13 cellular contexts compared by ENCODE assay signal in genomic region chr7:49324707-49325106, GRCh38.
DNase-seq lines count a peak whose midpoint lies in the region; ATAC-seq and TF ChIP-seq lines count a peak whose summit lies in the region.
"Had no signal": no experiment of that assay in that cellular context is flagged by ENCODE, and none has a peak within 500 bp of the region (broad histone marks: within the 10 kb centered on the region; RNA-seq: fewer than 3 reads in every experiment).

No MANE protein-coding gene starts in this region.

- H3K9me2 ChIP-seq in GM23338 (ENCODE audit: insufficient read depth): no peaks in the 10 kb centered on the region

- in situ Hi-C loops in ACHN (cut with HindIII; ENCODE audit: low pct_ligation_motif_present, low pct_unique_long_range_greater_than_20kb, low sequenced_read_pairs): no loop called here
- in situ Hi-C loops in Panc1 (cut with HindIII; ENCODE audit: low pct_unique_long_range_greater_than_20kb, low sequenced_read_pairs): no loop called here

- intact Hi-C loops in Panc1 (cut with micrococcal nuclease; ENCODE audit: unreplicated experiment): no loop called here

- H3K27ac ChIP-seq in GM23338 (ENCODE audit: low read depth) (no peak overlapping the region), Panc1 (ENCODE audit: low read length) (no peak overlapping the region)

- H3K27me3 ChIP-seq in GM23338 (ENCODE audit: insufficient read depth) (no peaks in the 10 kb centered on the region), Panc1 (ENCODE audit: control insufficient read depth, insufficient read depth, low read length) (no peaks in the 10 kb centered on the region)

- no peaks in the 10 kb centered on the region for H4K20me1 ChIP-seq in GM23338 (replicated peaks; ENCODE audit: insufficient read depth)

- H3K9me3 ChIP-seq in Panc1 (ENCODE audit: control insufficient read depth, insufficient read depth, low read depth, low read length): no peaks in the 10 kb centered on the region; the same call in 1 of the 2 replicates

- H3F3A ChIP-seq in GM23338 (replicated peaks; ENCODE audit: low read depth): no peaks in the 10 kb centered on the region

- no peaks in the 10 kb centered on the region for H3K79me2 ChIP-seq in GM23338 (replicated peaks; ENCODE audit: insufficient read depth)

- DNase-seq in ACHN (peak; percentile 48), GM23338 (ENCODE audit: low spot score) (peak; percentile 13), Panc1 (ENCODE audit: low read depth, low spot score) (peak; percentile 7), fibroblast of pulmonary artery (ENCODE audit: low read depth) (peak; percentile 11), pons (ENCODE audit: low spot score) (no peak), NCI-H510A treated with DMSO at 0.1 percent for 48 hours (lab: John Stamatoyannopoulos, UW) (no peak)
- DNase-seq in stimulated activated naive CD8-positive, alpha-beta T cell treated with anti-CD3 and anti-CD28 coated beads, Interleukin-15, Interleukin-2, amounts not matched to agents 100 U/mL and 50 U/mL, for 24 hours: no peak
- DNase-seq: activated CD4-positive, alpha-beta T cell treated with anti-CD3 and anti-CD28 coated beads for 48 hours; NCI-H1105; stimulated activated CD4-positive, alpha-beta T cell treated with anti-CD3 and anti-CD28 coated beads, Interleukin-4, amount 100 ng/mL, for 1 hour; stimulated activated naive B cell treated with anti-CD40 and anti-IgM and Interleukin-4, amounts not matched to agents 10 μg/mL and 1 μg/mL and 100 μg/mL, for 72 hours had no signal

- H3K4me1 ChIP-seq in GM23338 (ENCODE audit: insufficient read depth) (no peaks in the 10 kb centered on the region), Panc1 (ENCODE audit: control insufficient read depth, insufficient read depth, low read length) (no peaks in the 10 kb centered on the region)

- no TSS peak for BruUV-seq in Panc1 (replicated peaks; lab: Mats Ljungman, UMichigan)

- no peak overlapping the region for H2AFZ ChIP-seq in GM23338

- H3K27ac Mint-ChIP-seq in GM23338: no peak overlapping the region
- H3K27ac Mint-ChIP-seq: activated T-helper 1 cell treated with anti-CD3 and anti-CD28 coated beads, Interleukin-12 subunit alpha, Interleukin-12 subunit beta, Interleukin-2, Interleukin-4 antibody, amounts not matched to agents 30 ng/mL and 10 ng/mL and 1 ng/mL, durations not matched to agents 14 hours and 24 hours and 36 hours; stimulated activated naive B cell treated with anti-CD40 and anti-IgM and Interleukin-4, amounts not matched to agents 10 μg/mL and 1 μg/mL and 100 μg/mL, for 72 hours had no signal

- H3K4me1 Mint-ChIP-seq in GM23338: peaks cover 3% of the 10 kb centered on the region; the same call in 1 of the 3 replicates
- H3K4me1 Mint-ChIP-seq: stimulated activated naive B cell treated with anti-CD40 and anti-IgM and Interleukin-4, amounts not matched to agents 10 μg/mL and 1 μg/mL and 100 μg/mL, for 72 hours had no signal

- H3K4me3 Mint-ChIP-seq in GM23338: no peak overlapping the region
- H3K4me3 Mint-ChIP-seq: activated T-helper 1 cell treated with anti-CD3 and anti-CD28 coated beads, Interleukin-12 subunit alpha, Interleukin-12 subunit beta, Interleukin-2, Interleukin-4 antibody, amounts not matched to agents 30 ng/mL and 10 ng/mL and 1 ng/mL, durations not matched to agents 14 hours and 24 hours and 36 hours; stimulated activated naive B cell treated with anti-CD40 and anti-IgM and Interleukin-4, amounts not matched to agents 10 μg/mL and 1 μg/mL and 100 μg/mL, for 72 hours had no signal

- CTCF ChIA-PET in Panc1 (lab: Charles Lee): interaction anchor here (0.5 kb wide), 1 partner anchor 629 kb away, joined by 3 read pairs; no protein-coding TSS in a partner anchor

- no peaks in the 10 kb centered on the region for H3K27me3 Mint-ChIP-seq in GM23338 (ENCODE audit: insufficient read depth, low read depth, poor library complexity)
- H3K27me3 Mint-ChIP-seq: stimulated activated naive B cell treated with anti-CD40 and anti-IgM and Interleukin-4, amounts not matched to agents 10 μg/mL and 1 μg/mL and 100 μg/mL, for 72 hours had no signal

- no peak overlapping the region for H3K4me3 ChIP-seq in GM23338
- H3K4me3 ChIP-seq in Panc1 (ENCODE audit: low read depth in 2 of 2, low read length in 2 of 2): no peak overlapping the region
- no peak overlapping the region for H3K4me3 ChIP-seq in fibroblast of pulmonary artery (replicated peaks; ENCODE audit: low read depth, low read length)

- H3K36me3 ChIP-seq in GM23338 (ENCODE audit: insufficient read depth) (no peaks in the 10 kb centered on the region), Panc1 (ENCODE audit: control insufficient read depth, insufficient read depth, low read length) (no peaks in the 10 kb centered on the region)

- TF ChIP-seq CTCF in GM23338 (conservative IDR thresholded peaks at IDR 0.05; ENCODE audit: low read depth in 2 of 2) (peak in 1 of 2 experiments; percentile 56; a peak in 3 of 4 replicates), Panc1 (IDR thresholded peaks at IDR 0.05) (peak; percentile 42), fibroblast of pulmonary artery (IDR thresholded peaks at IDR 0.05; ENCODE audit: low read length, missing control alignments) (no peak)

- POLR2A ChIA-PET in Panc1 (lab: Charles Lee): no interaction called here

- no peak overlapping the region for H3K4me2 ChIP-seq in GM23338

- H3K36me3 Mint-ChIP-seq in GM23338 (ENCODE audit: low read depth): no peaks in the 10 kb centered on the region
- H3K36me3 Mint-ChIP-seq: stimulated activated naive B cell treated with anti-CD40 and anti-IgM and Interleukin-4, amounts not matched to agents 10 μg/mL and 1 μg/mL and 100 μg/mL, for 72 hours had no signal

- no peaks in the 10 kb centered on the region for H3K9me3 Mint-ChIP-seq in GM23338
- H3K9me3 Mint-ChIP-seq: activated T-helper 1 cell treated with anti-CD3 and anti-CD28 coated beads, Interleukin-12 subunit alpha, Interleukin-12 subunit beta, Interleukin-2, Interleukin-4 antibody, amounts not matched to agents 30 ng/mL and 10 ng/mL and 1 ng/mL, durations not matched to agents 14 hours and 24 hours and 36 hours had no signal

- no peak for ATAC-seq in GM23338
- ATAC-seq in Panc1: no peak
- ATAC-seq in SK-N-SH treated with all-trans-retinoic acid at 6 μM for 48 hours: no peak
- ATAC-seq in stimulated activated naive CD8-positive, alpha-beta T cell treated with anti-CD3 and anti-CD28 coated beads, Interleukin-15, Interleukin-2, amounts not matched to agents 100 U/mL and 50 U/mL, for 24 hours: no peak
- ATAC-seq: stimulated activated naive B cell treated with anti-CD40 and anti-IgM and Interleukin-4, amounts not matched to agents 10 μg/mL and 1 μg/mL and 100 μg/mL, for 72 hours had no signal

TF ChIP-seq in GM23338, 12 proteins besides CTCF, POLR2A, EP300 and RAD21 (continues in another document):
- TF ChIP-seq NANOG (IDR thresholded peaks at IDR 0.05; ENCODE audit: borderline replicate concordance): no peak
- no peak for TF ChIP-seq CREB1 (CRISPR knock-in tag; IDR thresholded peaks at IDR 0.05; ENCODE audit: low read depth)
- no peak for TF ChIP-seq ETS1 (IDR thresholded peaks at IDR 0.05)

TF ChIP-seq in SK-N-SH treated with all-trans-retinoic acid at 6 μM for 48 hours, 23 proteins besides CTCF, POLR2A, EP300 and RAD21 (continues in another document):
- no peak for TF ChIP-seq TSHZ2 (CRISPR knock-in tag; IDR thresholded peaks at IDR 0.05)
- TF ChIP-seq GLIS3 (CRISPR knock-in tag; IDR thresholded peaks at IDR 0.05): no peak
- TF ChIP-seq POU6F1 (CRISPR knock-in tag; IDR thresholded peaks at IDR 0.05; ENCODE audit: borderline replicate concordance, low read depth): no peak

Comparison
In these comparisons a context has a peak if more than half of its experiments do, and no peak if none do; other contexts are left out.
1. DNase-seq: peak in ACHN (single experiment), GM23338 (single experiment), Panc1 (single experiment) and fibroblast of pulmonary artery (single experiment); none in pons (single experiment), stimulated activated naive CD8-positive, alpha-beta T cell treated with anti-CD3 and anti-CD28 coated beads, Interleukin-15, Interleukin-2, amounts not matched to agents 100 U/mL and 50 U/mL, for 24 hours (single experiment) and NCI-H510A treated with DMSO at 0.1 percent for 48 hours (single experiment).